ENCODE assay signal across 27 cellular contexts in the genomic region with DNA sequence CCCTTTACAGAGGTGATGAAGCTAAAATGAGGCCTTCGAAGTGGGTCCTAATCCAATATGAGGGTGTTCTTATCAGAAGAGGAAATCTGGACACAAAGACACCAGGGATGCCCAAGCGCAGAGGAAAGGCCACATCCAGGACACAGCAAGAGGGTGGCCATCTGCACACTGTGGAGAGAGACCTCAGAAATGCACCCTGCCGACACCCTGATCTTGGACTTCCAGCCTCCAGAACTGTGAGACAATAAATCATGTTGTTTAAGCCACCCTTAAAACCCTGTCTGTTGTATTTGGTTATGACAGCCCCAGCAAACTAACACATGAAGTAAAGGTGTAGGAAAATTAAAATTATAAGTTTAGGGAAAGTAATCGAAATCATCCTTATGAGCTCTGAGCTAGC.
DNase-seq lines count a peak whose midpoint lies in the region; ATAC-seq and TF ChIP-seq lines count a peak whose summit lies in the region.
"Had no signal": no experiment of that assay in that cellular context is flagged by ENCODE, and none has a peak within 500 bp of the region (broad histone marks: within the 10 kb centered on the region; RNA-seq: fewer than 3 reads in every experiment).

No MANE protein-coding gene starts in this region.

- TF ChIP-seq CTCF in osteoblast (IDR thresholded peaks at IDR 0.05; ENCODE audit: extremely low read depth, low read depth, low read length) = no peak
- no peak for TF ChIP-seq CTCF in upper lobe of right lung (IDR thresholded peaks at IDR 0.05)

- H2AFZ ChIP-seq in osteoblast (ENCODE audit: low read length) = no peak overlapping the region

- H3K4me2 ChIP-seq in osteoblast (ENCODE audit: insufficient read depth, low read length) = no peak overlapping the region
- H3K4me2 ChIP-seq: A549, BLaER1 had no signal

- no peaks in the 10 kb centered on the region for H3K79me2 ChIP-seq in osteoblast (ENCODE audit: insufficient read depth, low read length)

- CTCF ChIA-PET in activated naive CD4-positive, alpha-beta T cell treated with anti-CD3 and anti-CD28 coated beads, Interleukin-2, amount 10 ng/mL, durations not matched to agents 7 days and 5 days (lab: Charles Lee) = interaction anchor here (6.1 to 7.0 kb wide), 2 partner anchors 397 to 450 kb away, joined by 69 to 72 read pairs; no protein-coding TSS in a partner anchor

- H3K4me1 Mint-ChIP-seq in activated naive CD4-positive, alpha-beta T cell treated with anti-CD3 and anti-CD28 coated beads, Interleukin-2, amount 50 U/mL, for 24 hours = peaks cover 4% of the 10 kb centered on the region
- peaks cover 20% of the 10 kb centered on the region for H3K4me1 Mint-ChIP-seq in activated naive CD4-positive, alpha-beta T cell treated with anti-CD3 and anti-CD28 coated beads, Interleukin-2, amount 10 ng/mL, durations not matched to agents 7 days and 5 days
- peaks cover 7% of the 10 kb centered on the region for H3K4me1 Mint-ChIP-seq in activated T-helper 17 cell treated with anti-CD3 and anti-CD28 coated beads, Interleukin-2, amount 50 U/mL, for 72 hours

- H3K27me3 Mint-ChIP-seq in activated naive CD4-positive, alpha-beta T cell treated with anti-CD3 and anti-CD28 coated beads, Interleukin-2, amount 50 U/mL, for 24 hours = no peaks in the 10 kb centered on the region
- no peaks in the 10 kb centered on the region for H3K27me3 Mint-ChIP-seq in activated naive CD4-positive, alpha-beta T cell treated with anti-CD3 and anti-CD28 coated beads, Interleukin-2, amount 10 ng/mL, durations not matched to agents 7 days and 5 days
- no peaks in the 10 kb centered on the region for H3K27me3 Mint-ChIP-seq in activated T-helper 17 cell treated with anti-CD3 and anti-CD28 coated beads, Interleukin-2, amount 50 U/mL, for 72 hours
- H3K27me3 Mint-ChIP-seq: CD4-positive, alpha-beta memory T cell; CD4-positive, CD25-positive, alpha-beta regulatory T cell; CD8-positive, alpha-beta memory T cell had no signal

- no peaks in the 10 kb centered on the region for H3K36me3 ChIP-seq in osteoblast (ENCODE audit: insufficient read depth, low read length)
- H3K36me3 ChIP-seq in upper lobe of right lung = no peaks in the 10 kb centered on the region
- H3K36me3 ChIP-seq: BE2C, BLaER1 had no signal

- H4K20me1 ChIP-seq in osteoblast (ENCODE audit: insufficient read depth, low read length) = no peaks in the 10 kb centered on the region
- H4K20me1 ChIP-seq: BLaER1 had no signal

- H3K4me3 ChIP-seq in osteoblast (ENCODE audit: insufficient read depth, low read length) (no peak overlapping the region), upper lobe of right lung (no peak overlapping the region)
- H3K4me3 ChIP-seq: A549, BLaER1, GM12878 had no signal

- H3K9me3 ChIP-seq in osteoblast (ENCODE audit: low read depth, low read length) (no peaks in the 10 kb centered on the region), upper lobe of right lung (no peaks in the 10 kb centered on the region)
- H3K9me3 ChIP-seq: A549, BE2C, BLaER1 had no signal

- H3K27ac Mint-ChIP-seq in activated naive CD4-positive, alpha-beta T cell treated with anti-CD3 and anti-CD28 coated beads, Interleukin-2, amount 50 U/mL, for 24 hours = peak overlapping the region; percentile 68
- H3K27ac Mint-ChIP-seq in activated naive CD4-positive, alpha-beta T cell treated with anti-CD3 and anti-CD28 coated beads, Interleukin-2, amount 10 ng/mL, durations not matched to agents 7 days and 5 days = no peak overlapping the region
- peak overlapping the region; percentile 15 for H3K27ac Mint-ChIP-seq in activated T-helper 17 cell treated with anti-CD3 and anti-CD28 coated beads, Interleukin-2, amount 50 U/mL, for 72 hours
- H3K27ac Mint-ChIP-seq: CD14-positive monocyte; CD4-positive, alpha-beta memory T cell had no signal

- H3K27me3 ChIP-seq in osteoblast (ENCODE audit: insufficient read depth, low read length) (no peaks in the 10 kb centered on the region), upper lobe of right lung (no peaks in the 10 kb centered on the region)
- H3K27me3 ChIP-seq: BE2C, BLaER1 had no signal

- H3K36me3 Mint-ChIP-seq in activated naive CD4-positive, alpha-beta T cell treated with anti-CD3 and anti-CD28 coated beads, Interleukin-2, amount 50 U/mL, for 24 hours = peaks cover 3% of the 10 kb centered on the region
- no peaks in the 10 kb centered on the region for H3K36me3 Mint-ChIP-seq in activated naive CD4-positive, alpha-beta T cell treated with anti-CD3 and anti-CD28 coated beads, Interleukin-2, amount 10 ng/mL, durations not matched to agents 7 days and 5 days
- no peaks in the 10 kb centered on the region for H3K36me3 Mint-ChIP-seq in activated T-helper 17 cell treated with anti-CD3 and anti-CD28 coated beads, Interleukin-2, amount 50 U/mL, for 72 hours (ENCODE audit: low read depth)
- H3K36me3 Mint-ChIP-seq: CD14-positive monocyte had no signal

- no peaks in the 10 kb centered on the region for H3K9me3 Mint-ChIP-seq in activated naive CD4-positive, alpha-beta T cell treated with anti-CD3 and anti-CD28 coated beads, Interleukin-2, amount 50 U/mL, for 24 hours
- H3K9me3 Mint-ChIP-seq in activated naive CD4-positive, alpha-beta T cell treated with anti-CD3 and anti-CD28 coated beads, Interleukin-2, amount 10 ng/mL, durations not matched to agents 7 days and 5 days = no peaks in the 10 kb centered on the region
- no peaks in the 10 kb centered on the region for H3K9me3 Mint-ChIP-seq in activated T-helper 17 cell treated with anti-CD3 and anti-CD28 coated beads, Interleukin-2, amount 50 U/mL, for 72 hours
- H3K9me3 Mint-ChIP-seq: CD4-positive, alpha-beta memory T cell; CD4-positive, CD25-positive, alpha-beta regulatory T cell; CD8-positive, alpha-beta memory T cell had no signal

- H3K4me1 ChIP-seq in osteoblast (ENCODE audit: insufficient read depth, low read length) = no peaks in the 10 kb centered on the region
- H3K4me1 ChIP-seq in upper lobe of right lung = no peaks in the 10 kb centered on the region
- H3K4me1 ChIP-seq: BE2C had no signal

- no peak for DNase-seq in activated naive CD4-positive, alpha-beta T cell treated with anti-CD3 and anti-CD28 coated beads, Interleukin-2, amount 10 ng/mL, durations not matched to agents 7 days and 5 days
- DNase-seq in osteoblast (ENCODE audit: insufficient read length, low spot score, missing footprints) (peak; percentile 13), upper lobe of right lung (peak; percentile 26)
- no peak for DNase-seq in activated effector memory CD4-positive, alpha-beta T cell treated with anti-CD3 and anti-CD28 coated beads, Interleukin-2, amount 50 U/mL, for 16 hours
- DNase-seq in NK-92 treated with Interleukin-12 subunit alpha and Interleukin-12 subunit beta, amount 100 ng/mL, for 24 hours (lab: John Stamatoyannopoulos, UW) = no peak
- DNase-seq: AML-193; BE2C; C1 segment of cervical spinal cord; CD4-positive, alpha-beta memory T cell; CD4-positive, CD25-positive, alpha-beta regulatory T cell; CD8-positive, alpha-beta memory T cell; COR-L47; DMS 273 treated with DMSO at 0.1 percent for 48 hours; DMS153; DMS53; DMS79; DND-41; EL; GDM1 had no signal

- ATAC-seq in activated T-helper 17 cell treated with anti-CD3 and anti-CD28 coated beads, Interleukin-2, amount 50 U/mL, for 72 hours (replicated peaks) = no peak
- ATAC-seq in upper lobe of right lung (no peak), GM21447 (IDR thresholded peaks at IDR 0.05; ENCODE audit: unreplicated experiment) (no peak)
- ATAC-seq: A549, GM12878 had no signal

- no peak overlapping the region for H3K27ac ChIP-seq in osteoblast (ENCODE audit: low read depth, low read length)
- H3K27ac ChIP-seq in upper lobe of right lung = no peak overlapping the region
- H3K27ac ChIP-seq: 22Rv1, A549, BLaER1 had no signal

- H3K4me3 Mint-ChIP-seq in activated naive CD4-positive, alpha-beta T cell treated with anti-CD3 and anti-CD28 coated beads, Interleukin-2, amount 50 U/mL, for 24 hours = no peak overlapping the region
- H3K4me3 Mint-ChIP-seq in activated naive CD4-positive, alpha-beta T cell treated with anti-CD3 and anti-CD28 coated beads, Interleukin-2, amount 10 ng/mL, durations not matched to agents 7 days and 5 days = no peak overlapping the region
- no peak overlapping the region for H3K4me3 Mint-ChIP-seq in activated T-helper 17 cell treated with anti-CD3 and anti-CD28 coated beads, Interleukin-2, amount 50 U/mL, for 72 hours
- H3K4me3 Mint-ChIP-seq: CD14-positive monocyte; CD4-positive, alpha-beta memory T cell; CD4-positive, CD25-positive, alpha-beta regulatory T cell; CD8-positive, alpha-beta memory T cell had no signal

- intact Hi-C loops in upper lobe of right lung (cut with DNase I) = loop anchor here (5.0 kb wide), 1 partner anchor 812 kb away; no protein-coding TSS in a partner anchor

Comparison
In these comparisons a context has a peak if more than half of its experiments do, and no peak if none do; other contexts are left out.
1. DNase-seq: peak in osteoblast (single experiment) and upper lobe of right lung (single experiment); none in activated naive CD4-positive, alpha-beta T cell treated with anti-CD3 and anti-CD28 coated beads, Interleukin-2, amount 10 ng/mL, durations not matched to agents 7 days and 5 days (single experiment), activated effector memory CD4-positive, alpha-beta T cell treated with anti-CD3 and anti-CD28 coated beads, Interleukin-2, amount 50 U/mL, for 16 hours (single experiment) and NK-92 treated with Interleukin-12 subunit alpha and Interleukin-12 subunit beta, amount 100 ng/mL, for 24 hours (single experiment).